14 cellular contexts compared by ENCODE assay signal in genomic region chr21:31668651-31669491, GRCh38. TPM values are rescaled to one million over a fixed set of nuclear protein-coding genes. Genes with fewer than 3 reads are reported as not detected.
DNase-seq lines count a peak whose midpoint lies in the region; FAIRE-seq and TF ChIP-seq lines count a peak whose summit lies in the region.
"Had no signal": no experiment of that assay in that cellular context is flagged by ENCODE, and none has a peak within 500 bp of the region (broad histone marks: within the 10 kb centered on the region; RNA-seq: fewer than 3 reads in every experiment).

No MANE protein-coding gene starts in this region.

- no peak overlapping the region for H2AFZ ChIP-seq in keratinocyte (ENCODE audit: control insufficient read depth, low read length)

- no peaks in the 10 kb centered on the region for H3K27me3 Mint-ChIP-seq in T-helper 2 cell treated with Interferon-gamma antibody and Interleukin-4, amounts not matched to agents 5 μg/mL and 100 μg/mL, for 36 hours (ENCODE audit: low read depth)

- CTCF ChIA-PET in HEK293 (lab: Yijun Ruan, JAX) = interaction anchor here (0.8 to 1.2 kb wide), 2 partner anchors 9 to 12 kb away, joined by 3 to 5 read pairs; no protein-coding TSS in a partner anchor

- H3K79me2 ChIP-seq in keratinocyte (ENCODE audit: control insufficient read depth, insufficient read depth, low read length) = peaks cover 9% of the 10 kb centered on the region

- H3K4me1 ChIP-seq in HEK293 (ENCODE audit: control insufficient read depth, insufficient read depth, low read length) (0 out of 2 replicates have a peak, but pooled peaks cover 4% of the 10 kb centered on the region), keratinocyte (ENCODE audit: control insufficient read depth, extremely low read depth, insufficient read depth, low read length) (peaks cover 29% of the 10 kb centered on the region), uterus (peaks cover 0 to 15% of the 10 kb centered on the region in 2 donors)

- peak overlapping the region; percentile 39 for H3K4me2 ChIP-seq in keratinocyte (ENCODE audit: control insufficient read depth, extremely low read depth, insufficient read depth, low read depth, low read length)

- POLR2A ChIA-PET in HEK293 (lab: Yijun Ruan, JAX) = interaction anchor here (0.6 kb wide), 2 partner anchors 8 to 110 kb away, joined by 3 to 4 read pairs; no protein-coding TSS in a partner anchor

- H3K4me1 Mint-ChIP-seq in T-helper 2 cell treated with Interferon-gamma antibody and Interleukin-4, amounts not matched to agents 5 μg/mL and 100 μg/mL, for 36 hours (ENCODE audit: low read depth) = peaks cover 31% of the 10 kb centered on the region

- H3K36me3 Mint-ChIP-seq in T-helper 2 cell treated with Interferon-gamma antibody and Interleukin-4, amounts not matched to agents 5 μg/mL and 100 μg/mL, for 36 hours (ENCODE audit: low read depth) = peaks cover 55% of the 10 kb centered on the region

- DNase-seq in GM06990 (ENCODE audit: extremely low read depth, insufficient read length) (peak; percentile 35), SK-N-MC (ENCODE audit: low read depth, low spot score) (no peak), keratinocyte (ENCODE audit: low read depth, low spot score) (no peak), H54 (ENCODE audit: insufficient read length, low spot score) (no peak), head of caudate nucleus (no peak), uterus (no peak)
- DNase-seq in T-helper 2 cell treated with Interferon-gamma antibody and Interleukin-4, amounts not matched to agents 5 μg/mL and 100 μg/mL, for 36 hours (ENCODE audit: low spot score) = no peak
- DNase-seq: cerebellar nuclear complex, immature natural killer cell, IMR-90, small intestine, T1000 had no signal

- no peaks in the 10 kb centered on the region for H4K20me1 ChIP-seq in keratinocyte (ENCODE audit: control insufficient read depth, extremely low read depth, insufficient read depth, low read length)

- FAIRE-seq in keratinocyte (lab: Jason Lieb, UNC) = no peak
- FAIRE-seq in H54 (lab: Jason Lieb, UNC) = no peak
- FAIRE-seq: D721Med, small intestine had no signal

- H3K4me3 Mint-ChIP-seq in T-helper 2 cell treated with Interferon-gamma antibody and Interleukin-4, amounts not matched to agents 5 μg/mL and 100 μg/mL, for 36 hours = no peak overlapping the region
- H3K4me3 Mint-ChIP-seq: immature natural killer cell had no signal

- H3K27ac Mint-ChIP-seq in T-helper 2 cell treated with Interferon-gamma antibody and Interleukin-4, amounts not matched to agents 5 μg/mL and 100 μg/mL, for 36 hours = no peak overlapping the region

- H3K9me1 ChIP-seq in keratinocyte (ENCODE audit: control insufficient read depth, extremely low read depth, insufficient read depth, low read length) = no peaks in the 10 kb centered on the region

- TF ChIP-seq CTCF in GM06990 (IDR thresholded peaks at IDR 0.05; ENCODE audit: insufficient read depth, low read length, poor library complexity, severe bottlenecking) (no peak), HEK293 (tag by site-specific recombination; IDR thresholded peaks at IDR 0.05) (no peak), keratinocyte (optimal IDR thresholded peaks at IDR 0.05 in 1 of 3, IDR thresholded peaks at IDR 0.05 in 1 of 3, conservative IDR thresholded peaks at IDR 0.05 in 1 of 3; ENCODE audit: extremely low read depth in 1 of 3, insufficient read depth in 2 of 3, low read length in 3 of 3) (no peak), uterus (IDR thresholded peaks at IDR 0.05) (no peak)

- H3K27me3 ChIP-seq in GM06990 (replicated peaks; ENCODE audit: control insufficient read depth, insufficient read depth, low read length) = no peaks in the 10 kb centered on the region
- H3K27me3 ChIP-seq in keratinocyte (ENCODE audit: control insufficient read depth, extremely low read depth, insufficient read depth, low read length) = no peaks in the 10 kb centered on the region
- H3K27me3 ChIP-seq in uterus = no peaks in the 10 kb centered on the region

- H3K27ac ChIP-seq in HEK293 (ENCODE audit: extremely low read depth, low read depth, low read length) = no peak overlapping the region
- H3K27ac ChIP-seq in SK-N-MC = peak overlapping the region; percentile 4
- H3K27ac ChIP-seq in keratinocyte (ENCODE audit: control insufficient read depth, insufficient read depth, low read length) = peak overlapping the region; percentile 18
- no peak overlapping the region for H3K27ac ChIP-seq in uterus

- H3K4me3 ChIP-seq in GM06990 (replicated peaks; ENCODE audit: low read depth, low read length) (no peak overlapping the region), HEK293 (ENCODE audit: low read depth, low read length) (no peak overlapping the region), SK-N-MC (no peak overlapping the region), keratinocyte (ENCODE audit: control insufficient read depth in 2 of 3, extremely low read depth in 1 of 3, insufficient read depth in 2 of 3, low read depth in 1 of 3, low read length in 3 of 3) (no peak overlapping the region), uterus (no peak overlapping the region)

- H3K36me3 ChIP-seq in GM06990 (ENCODE audit: control insufficient read depth, insufficient read depth, low read length) (peaks cover 9% of the 10 kb centered on the region), HEK293 (ENCODE audit: control insufficient read depth in 2 of 2, insufficient read depth in 1 of 2, low read length in 2 of 2) (peaks cover 41 to 65% of the 10 kb centered on the region in 2 experiments), SK-N-MC (ENCODE audit: insufficient read depth, low read length) (peaks cover 69% of the 10 kb centered on the region), keratinocyte (ENCODE audit: control insufficient read depth in 2 of 2, extremely low read depth in 1 of 2, insufficient read depth in 2 of 2, low read length in 2 of 2) (peaks cover 8 to 23% of the 10 kb centered on the region in 2 experiments), uterus (no peaks in the 10 kb centered on the region)

- dilution Hi-C loops in keratinocyte (cut with MboI; ENCODE audit: extremely low pct_ligation_motif_present, low sequenced_read_pairs) = no loop called here

- TF ChIP-seq POLR2A in H54 (IDR thresholded peaks at IDR 0.05; ENCODE audit: low read depth, low read length) (no peak), uterus (IDR thresholded peaks at IDR 0.05) (no peak)

- H3K9me3 Mint-ChIP-seq in T-helper 2 cell treated with Interferon-gamma antibody and Interleukin-4, amounts not matched to agents 5 μg/mL and 100 μg/mL, for 36 hours = no peaks in the 10 kb centered on the region
- H3K9me3 Mint-ChIP-seq: immature natural killer cell had no signal

- no peak overlapping the region for H3K9ac ChIP-seq in SK-N-MC (ENCODE audit: insufficient read length)
- no peak overlapping the region for H3K9ac ChIP-seq in keratinocyte (ENCODE audit: control insufficient read depth, extremely low read depth, insufficient read depth, low read length)

- H3K9me3 ChIP-seq in HEK293 (ENCODE audit: control insufficient read depth, insufficient read depth, low read depth, low read length) (no peaks in the 10 kb centered on the region), SK-N-MC (ENCODE audit: low read depth, low read length) (no peaks in the 10 kb centered on the region), keratinocyte (ENCODE audit: control insufficient read depth, low read depth, low read length) (no peaks in the 10 kb centered on the region), uterus (no peaks in the 10 kb centered on the region)

- intact Hi-C loops in head of caudate nucleus (cut with DNase I) = no loop called here
- intact Hi-C loops in uterus (cut with DNase I; ENCODE audit: low total_unique reads) = loop anchor here (10.0 kb wide), 1 partner anchor 726 kb away; the partner anchor contains the start of gene URB1

TF ChIP-seq in HEK293, 187 proteins besides CTCF, POLR2A, EP300 and RAD21 (continues in another document):
- TF ChIP-seq BCL11A (tag by site-specific recombination; IDR thresholded peaks at IDR 0.05; ENCODE audit: low read depth) (0 out of 2 replicates have a peak, but pooled peaks have one; percentile 59), ZNF404 (tag by site-specific recombination; IDR thresholded peaks at IDR 0.05) (no peak), KLF8 (tag by site-specific recombination; IDR thresholded peaks at IDR 0.05) (no peak), MYNN (tag by site-specific recombination; IDR thresholded peaks at IDR 0.05; ENCODE audit: borderline replicate concordance) (peak; percentile 78), PRDM6 (tag by site-specific recombination; IDR thresholded peaks at IDR 0.05) (peak; percentile 98), ZNF121 (tag by site-specific recombination; IDR thresholded peaks at IDR 0.05) (no peak), ZNF112 (tag by site-specific recombination; IDR thresholded peaks at IDR 0.05) (no peak), KLF10 (tag by site-specific recombination; IDR thresholded peaks at IDR 0.05) (0 out of 2 replicates have a peak, but pooled peaks have one; percentile 33), ZBTB17 (tag by site-specific recombination; IDR thresholded peaks at IDR 0.05) (0 out of 2 replicates have a peak, but pooled peaks have one; percentile 31)

RNA-seq across cellular contexts. Expression of gene SOD1, which starts 9.4 kb away (rescaled TPM):
- polyA plus RNA-seq in keratinocyte = 269 to 439 TPM (median 426 TPM) in 3 replicates
- 174 TPM for polyA plus RNA-seq in keratinocyte (2011; ENCODE audit: low read depth)
- 403 and 418 TPM in 2 replicates for polyA plus RNA-seq in keratinocyte (2011; cell fraction: cytosol; rRNA removed)
- polyA plus RNA-seq in keratinocyte (2011; cell fraction: nucleus; rRNA removed) = 152 and 205 TPM in 2 replicates
- polyA plus RNA-seq in keratinocyte (2012; ENCODE audit: low replicate concordance) = 162 and 322 TPM in 2 replicates
- polyA minus RNA-seq in keratinocyte = 31.9 to 188 TPM (median 151 TPM) in 3 replicates
- 524 TPM for polyA minus RNA-seq in keratinocyte (2011; cell fraction: cytosol; rRNA and poly(A)+ RNA removed)
- 29.6 and 51.3 TPM in 2 replicates for polyA minus RNA-seq in keratinocyte (2011; cell fraction: nucleus; rRNA and poly(A)+ RNA removed)
- total RNA-seq in uterus = 100 to 1,000 TPM in 3 of 4 donors, 10 to 100 TPM in 1; 87.6 to 156 (median 140) TPM

Comparison
In these comparisons a context has a peak if more than half of its experiments do, and no peak if none do; other contexts are left out.
1. H3K27ac ChIP-seq: peak in SK-N-MC (single experiment) and keratinocyte (single experiment); none in HEK293 (single experiment) and uterus (0 of 2).